Comparison of ENCODE assay signal across 31 cellular contexts in the genomic region with DNA sequence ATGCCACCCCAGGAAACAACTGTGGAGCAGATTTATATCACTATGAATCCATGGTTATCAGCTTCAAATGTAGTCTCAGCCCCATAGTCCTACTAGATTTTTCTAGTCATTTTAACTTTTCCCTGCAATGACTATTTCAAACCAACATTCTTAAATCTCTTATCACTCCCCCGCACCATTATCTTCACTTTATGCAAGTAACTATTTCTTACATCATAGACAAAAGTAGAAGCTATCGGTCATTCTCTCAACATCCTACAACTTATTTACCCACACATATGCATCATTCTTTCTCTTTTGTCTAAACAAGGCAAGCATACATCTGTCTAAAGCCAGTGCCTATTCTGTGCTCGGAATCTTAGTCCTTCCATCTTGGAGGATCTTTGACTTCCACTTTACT. TPM values are rescaled to one million over a fixed set of nuclear protein-coding genes. Genes with fewer than 3 reads are reported as not detected.
"Had no signal": no experiment of that assay in that cellular context is flagged by ENCODE, and none has a peak within 500 bp of the region (broad histone marks: within the 10 kb centered on the region; RNA-seq: fewer than 3 reads in every experiment).

No MANE protein-coding gene starts in this region.

- DNase-seq: naive thymus-derived CD8-positive, alpha-beta T cell; nephron progenitor cell; nucleus accumbens; pancreas; psoas muscle; right cardiac atrium; right lobe of liver; sigmoid colon; small intestine; spleen; stimulated activated CD4-positive, alpha-beta T cell treated with anti-CD3 and anti-CD28 coated beads, Interleukin-12 subunit alpha, Interleukin-12 subunit beta, amount 100 ng/mL, for 4 hours; stimulated activated CD4-positive, alpha-beta T cell treated with anti-CD3 and anti-CD28 coated beads, Interleukin-1b, Interleukin-23, amount 100 ng/mL, for 48 hours; stimulated activated CD4-positive, alpha-beta T cell treated with anti-CD3 and anti-CD28 coated beads, Interleukin-4, amount 100 ng/mL, for 1 hour; stimulated activated CD4-positive, alpha-beta T cell treated with anti-CD3 and anti-CD28 coated beads, Interleukin-4, amount 100 ng/mL, for 4 hours; stimulated activated CD8-positive, alpha-beta memory T cell treated with anti-CD3 and anti-CD28 coated beads, Interleukin-4, amount 100 ng/mL, for 48 hours; stimulated activated naive CD4-positive, alpha-beta T cell; stimulated activated naive CD8-positive, alpha-beta T cell treated with anti-CD3 and anti-CD28 coated beads, Interleukin-15, amount 100 ng/mL, for 72 hours; stimulated activated naive CD8-positive, alpha-beta T cell treated with anti-CD3 and anti-CD28 coated beads, Interleukin-15, Interleukin-2, amounts not matched to agents 100 U/mL and 50 U/mL, for 24 hours; substantia nigra; testis; tibial artery; transverse colon; upper lobe of right lung; uterus had no signal

- H3K27ac ChIP-seq: neutrophil, pancreas, psoas muscle, right lobe of liver, sigmoid colon, suprapubic skin, testis, tibial artery, upper lobe of right lung, uterus had no signal

- ATAC-seq: naive thymus-derived CD8-positive, alpha-beta T cell; natural killer cell treated with Interleukin-12 subunit alpha and Interleukin-12 subunit beta and Interleukin-15 and Interleukin-18, amount 100 ng/mL, for 72 hours; pancreas; psoas muscle; right cardiac atrium; right lobe of liver; stimulated activated memory B cell treated with anti-CD40 and anti-IgM and Interleukin-4, amounts not matched to agents 10 μg/mL and 1 μg/mL and 100 μg/mL, for 72 hours; stimulated activated naive CD8-positive, alpha-beta T cell treated with anti-CD3 and anti-CD28 coated beads, Interleukin-15, amount 100 ng/mL, for 72 hours; stimulated activated naive CD8-positive, alpha-beta T cell treated with anti-CD3 and anti-CD28 coated beads, Interleukin-15, Interleukin-2, amounts not matched to agents 100 U/mL and 50 U/mL, for 24 hours; upper lobe of right lung had no signal

- H3K9me3 ChIP-seq: neutrophil, pancreas, psoas muscle, right lobe of liver, sigmoid colon, spleen, suprapubic skin, testis, tibial artery, transverse colon, upper lobe of right lung, uterus had no signal

- H3K27ac Mint-ChIP-seq: naive thymus-derived CD8-positive, alpha-beta T cell; natural killer cell treated with Interleukin-12 subunit alpha and Interleukin-12 subunit beta and Interleukin-15 and Interleukin-18, amount 100 ng/mL, for 72 hours; nephron progenitor cell; progenitor cell of endocrine pancreas; stimulated activated memory B cell treated with anti-CD40 and anti-IgM and Interleukin-4, amounts not matched to agents 10 μg/mL and 1 μg/mL and 100 μg/mL, for 72 hours; stimulated activated naive CD8-positive, alpha-beta T cell treated with anti-CD3 and anti-CD28 coated beads, Interleukin-15, amount 100 ng/mL, for 72 hours; type B pancreatic cell had no signal

- H3K9me3 Mint-ChIP-seq: naive thymus-derived CD8-positive, alpha-beta T cell; natural killer cell treated with Interleukin-12 subunit alpha and Interleukin-12 subunit beta and Interleukin-15 and Interleukin-18, amount 100 ng/mL, for 72 hours; nephron progenitor cell; neural crest cell; stimulated activated memory B cell treated with anti-CD40 and anti-IgM and Interleukin-4, amounts not matched to agents 10 μg/mL and 1 μg/mL and 100 μg/mL, for 72 hours; stimulated activated naive CD8-positive, alpha-beta T cell treated with anti-CD3 and anti-CD28 coated beads, Interleukin-15, amount 100 ng/mL, for 72 hours; type B pancreatic cell had no signal

- H3K27me3 ChIP-seq: neutrophil, pancreas, right lobe of liver, sigmoid colon, spleen, suprapubic skin, testis, tibial artery, transverse colon, upper lobe of right lung, uterus had no signal

- H3K36me3 ChIP-seq: neutrophil, transverse colon, uterus had no signal

- H3K4me3 Mint-ChIP-seq: naive thymus-derived CD8-positive, alpha-beta T cell; natural killer cell treated with Interleukin-12 subunit alpha and Interleukin-12 subunit beta and Interleukin-15 and Interleukin-18, amount 100 ng/mL, for 72 hours; nephron progenitor cell; neural crest cell; stimulated activated memory B cell treated with anti-CD40 and anti-IgM and Interleukin-4, amounts not matched to agents 10 μg/mL and 1 μg/mL and 100 μg/mL, for 72 hours; stimulated activated naive CD8-positive, alpha-beta T cell treated with anti-CD3 and anti-CD28 coated beads, Interleukin-15, amount 100 ng/mL, for 72 hours; type B pancreatic cell had no signal

- H3K27me3 Mint-ChIP-seq: naive thymus-derived CD8-positive, alpha-beta T cell; natural killer cell treated with Interleukin-12 subunit alpha and Interleukin-12 subunit beta and Interleukin-15 and Interleukin-18, amount 100 ng/mL, for 72 hours; progenitor cell of endocrine pancreas; stimulated activated memory B cell treated with anti-CD40 and anti-IgM and Interleukin-4, amounts not matched to agents 10 μg/mL and 1 μg/mL and 100 μg/mL, for 72 hours; stimulated activated naive CD8-positive, alpha-beta T cell treated with anti-CD3 and anti-CD28 coated beads, Interleukin-15, amount 100 ng/mL, for 72 hours; type B pancreatic cell had no signal

- H3K4me3 ChIP-seq: pancreas, psoas muscle, right lobe of liver, sigmoid colon, spleen, suprapubic skin, testis, tibial artery, transverse colon, upper lobe of right lung, uterus had no signal

RNA-seq across cellular contexts. Expression of gene HPX, which starts 44.9 kb away (rescaled TPM):
- polyA plus RNA-seq: naive thymus-derived CD8-positive, alpha-beta T cell had no signal
